Comparison of ENCODE assay signal across 1 cellular context in the genomic region with DNA sequence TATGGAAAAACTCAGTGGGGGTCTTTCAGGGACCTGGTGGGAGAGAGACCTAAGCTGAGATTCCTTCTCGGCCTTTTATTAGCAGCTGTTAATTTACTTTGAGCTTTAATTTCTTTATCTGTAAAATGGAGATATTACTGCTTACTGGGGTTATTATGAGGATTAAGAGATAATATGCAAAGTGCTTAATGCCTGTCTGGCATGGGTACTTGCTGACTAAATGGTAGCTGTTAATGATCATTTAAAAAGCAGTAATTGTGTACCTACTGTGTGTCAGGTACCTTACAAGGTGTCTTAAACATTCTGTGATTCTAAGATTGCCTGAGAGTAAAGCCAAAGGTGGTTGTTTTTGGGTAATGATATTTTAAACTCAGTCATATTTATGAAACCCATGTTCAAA.
TF ChIP-seq lines count a peak whose summit lies in the region.

No MANE protein-coding gene starts in this region.

TF ChIP-seq in SK-N-SH, 30 proteins besides CTCF, POLR2A, EP300 and RAD21 (continued from another document):
- TF ChIP-seq PBX3 (IDR thresholded peaks at IDR 0.05) (no peak), JUND (IDR thresholded peaks at IDR 0.05) (no peak), MXI1 (IDR thresholded peaks at IDR 0.05; ENCODE audit: low read depth, low read length) (no peak), POLR2AphosphoS5 (IDR thresholded peaks at IDR 0.05; ENCODE audit: low read depth, low read length) (no peak), NRF1 (IDR thresholded peaks at IDR 0.05; ENCODE audit: low read depth, low read length) (no peak), RFX5 (IDR thresholded peaks at IDR 0.05; ENCODE audit: low read length) (no peak), GABPA (IDR thresholded peaks at IDR 0.05; ENCODE audit: low read depth) (no peak), ELF1 (IDR thresholded peaks at IDR 0.05) (no peak), SIN3A (IDR thresholded peaks at IDR 0.05; ENCODE audit: borderline replicate concordance, low read depth, low read length) (no peak), USF2 (IDR thresholded peaks at IDR 0.05; ENCODE audit: borderline replicate concordance, low read depth, low read length) (no peak)
- TF ChIP-seq, protein P1, sequence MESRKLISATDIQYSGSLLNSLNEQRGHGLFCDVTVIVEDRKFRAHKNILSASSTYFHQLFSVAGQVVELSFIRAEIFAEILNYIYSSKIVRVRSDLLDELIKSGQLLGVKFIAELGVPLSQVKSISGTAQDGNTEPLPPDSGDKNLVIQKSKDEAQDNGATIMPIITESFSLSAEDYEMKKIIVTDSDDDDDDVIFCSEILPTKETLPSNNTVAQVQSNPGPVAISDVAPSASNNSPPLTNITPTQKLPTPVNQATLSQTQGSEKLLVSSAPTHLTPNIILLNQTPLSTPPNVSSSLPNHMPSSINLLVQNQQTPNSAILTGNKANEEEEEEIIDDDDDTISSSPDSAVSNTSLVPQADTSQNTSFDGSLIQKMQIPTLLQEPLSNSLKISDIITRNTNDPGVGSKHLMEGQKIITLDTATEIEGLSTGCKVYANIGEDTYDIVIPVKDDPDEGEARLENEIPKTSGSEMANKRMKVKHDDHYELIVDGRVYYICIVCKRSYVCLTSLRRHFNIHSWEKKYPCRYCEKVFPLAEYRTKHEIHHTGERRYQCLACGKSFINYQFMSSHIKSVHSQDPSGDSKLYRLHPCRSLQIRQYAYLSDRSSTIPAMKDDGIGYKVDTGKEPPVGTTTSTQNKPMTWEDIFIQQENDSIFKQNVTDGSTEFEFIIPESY (IDR thresholded peaks at IDR 0.05; ENCODE audit: borderline replicate concordance, low read depth): no peak
TF ChIP-seq in SK-N-SH: peak in this region for 0.
